In the genomic region with DNA sequence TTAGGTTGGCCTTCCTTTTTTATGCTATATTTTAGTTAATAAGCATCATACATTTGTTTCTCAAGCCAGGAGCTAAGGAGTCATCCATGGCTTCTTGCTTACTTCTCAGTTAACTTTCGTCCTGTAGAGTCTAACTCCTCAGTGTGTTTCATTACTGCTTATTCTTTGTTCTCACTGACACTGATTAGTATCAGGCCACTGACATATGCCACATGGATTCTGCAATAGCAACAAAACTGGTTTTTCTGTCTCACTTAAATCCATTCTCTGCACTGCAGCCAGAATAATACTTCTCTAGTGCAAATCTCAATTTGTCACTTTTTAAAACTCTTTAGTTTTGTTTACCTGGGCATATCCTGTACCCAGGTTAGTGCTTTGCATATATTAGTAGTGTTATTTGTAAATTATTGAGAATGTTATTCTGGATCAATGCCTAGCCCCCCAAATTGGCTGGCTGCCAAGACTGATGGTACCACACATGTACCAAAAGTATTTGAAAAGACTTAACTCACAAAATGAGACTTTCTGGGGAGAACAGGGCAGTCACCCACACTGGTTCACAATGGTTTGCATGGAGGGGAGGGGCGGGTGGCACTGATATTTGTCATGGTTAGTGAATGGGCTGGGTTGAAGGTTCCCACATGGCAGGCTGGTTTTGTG, we compare ENCODE assay signal across 32 cellular contexts.
DNase-seq lines count a peak whose midpoint lies in the region; ATAC-seq, FAIRE-seq and TF ChIP-seq lines count a peak whose summit lies in the region.
"Had no signal": no experiment of that assay in that cellular context is flagged by ENCODE, and none has a peak within 500 bp of the region (broad histone marks: within the 10 kb centered on the region; RNA-seq: fewer than 3 reads in every experiment).

No MANE protein-coding gene starts in this region.

- DNase-seq in DMS 273 (lab: John Stamatoyannopoulos, UW; ENCODE audit: unreplicated experiment): peak; percentile 4
- no peak for DNase-seq in DMS 273 treated with DMSO at 0.1 percent for 48 hours (lab: John Stamatoyannopoulos, UW)
- DNase-seq in Right ventricle myocardium inferior (ENCODE audit: missing footprints): peak; percentile 37
- no peak for DNase-seq in right atrium auricular region (ENCODE audit: low spot score)
- DNase-seq in glutamatergic neuron: no peak
- no peak for DNase-seq in thoracic aorta (ENCODE audit: low spot score)
- DNase-seq in small intestine: no peak
- no peak for DNase-seq in NCI-H187 (lab: John Stamatoyannopoulos, UW)
- DNase-seq: activated CD4-positive, alpha-beta T cell treated with anti-CD3 and anti-CD28 coated beads for 48 hours; activated CD8-positive, alpha-beta memory T cell treated with anti-CD3 and anti-CD28 coated beads for 24 hours; activated gamma-delta T cell treated with Interleukin-2 at 50 U/mL for 16 hours; amniotic stem cell; cortex of kidney; EL; hypothalamus; immature natural killer cell; NCI-H1092; NCI-H2029; NCI-H2227 treated with DMSO at 0.1 percent for 48 hours; NCI-H774; stimulated activated naive CD4-positive, alpha-beta T cell; T-helper 9 cell; thyroid gland; WERI-Rb-1 had no signal

- peaks cover 4% of the 10 kb centered on the region for H3K27me3 Mint-ChIP-seq in glutamatergic neuron (ENCODE audit: unreplicated experiment)
- H3K27me3 Mint-ChIP-seq: memory B cell had no signal

- 83 to 93% (median 88%) methylated on average over 2 of the region's 2 CpGs for whole genome bisulfite sequencing in small intestine, 3 donors

- H3K4me1 Mint-ChIP-seq in glutamatergic neuron (ENCODE audit: low read depth, unreplicated experiment): peaks cover 8% of the 10 kb centered on the region

- TF ChIP-seq CTCF in right atrium auricular region (IDR thresholded peaks at IDR 0.05): no peak
- no peak for TF ChIP-seq CTCF in glutamatergic neuron (IDR thresholded peaks at IDR 0.05; ENCODE audit: partially characterized antibody, unreplicated experiment)
- TF ChIP-seq CTCF in thoracic aorta (IDR thresholded peaks at IDR 0.05): no peak

- no peak overlapping the region for H3K27ac ChIP-seq in right atrium auricular region
- peak overlapping the region; percentile 25 to 51 for H3K27ac ChIP-seq in thoracic aorta
- H3K27ac ChIP-seq in small intestine (ENCODE audit: low read depth in 1 of 2, low read length in 1 of 2): no peak overlapping the region
- H3K27ac ChIP-seq: 22Rv1, cardiac muscle cell, gastroesophageal sphincter, RWPE1, thyroid gland, WERI-Rb-1 had no signal

- H3K9me3 Mint-ChIP-seq in glutamatergic neuron (ENCODE audit: unreplicated experiment): peaks cover 13% of the 10 kb centered on the region

- no peak for FAIRE-seq in small intestine (lab: Jason Lieb, UNC)
- FAIRE-seq: D721Med, GM12892 had no signal

- H3K4me3 ChIP-seq in right atrium auricular region (no peak overlapping the region), thoracic aorta (peak overlapping the region; percentile 18), small intestine (ENCODE audit: low read depth in 1 of 2, low read length in 2 of 2) (no peak overlapping the region)
- H3K4me3 ChIP-seq: cardiac muscle cell, gastroesophageal sphincter, thyroid gland had no signal

- ATAC-seq in Right ventricle myocardium inferior (no peak), thoracic aorta (ENCODE audit: insufficient number of reproducible peaks, low FRiP score, low read depth) (no peak)
- ATAC-seq: gastroesophageal sphincter, sciatic nerve had no signal

- intact Hi-C loops in Right ventricle myocardium inferior (cut with DNase I): no loop called here

- peaks cover 27% of the 10 kb centered on the region for H3K36me3 Mint-ChIP-seq in glutamatergic neuron (ENCODE audit: unreplicated experiment)

- no peak overlapping the region for H3K4me3 Mint-ChIP-seq in glutamatergic neuron (ENCODE audit: unreplicated experiment)
- H3K4me3 Mint-ChIP-seq: memory B cell had no signal

- H3K27me3 ChIP-seq in right atrium auricular region: no peaks in the 10 kb centered on the region
- H3K27me3 ChIP-seq in thoracic aorta (replicated peaks; ENCODE audit: insufficient read depth): no peaks in the 10 kb centered on the region
- H3K27me3 ChIP-seq in small intestine (ENCODE audit: control insufficient read depth in 2 of 2, insufficient read depth in 2 of 2, low read length in 2 of 2): no peaks in the 10 kb centered on the region
- H3K27me3 ChIP-seq: cardiac muscle cell, gastroesophageal sphincter, thyroid gland had no signal

- H3K4me1 ChIP-seq in right atrium auricular region (peaks cover 0 to 4% of the 10 kb centered on the region in 2 donors), thoracic aorta (ENCODE audit: control insufficient read depth in 1 of 2, low read depth in 2 of 2) (peaks cover 5 to 19% of the 10 kb centered on the region in 2 donors), small intestine (ENCODE audit: control insufficient read depth in 2 of 2, insufficient read depth in 1 of 2, low read depth in 1 of 2, low read length in 1 of 2) (no peaks in the 10 kb centered on the region)

- H3K27ac Mint-ChIP-seq in glutamatergic neuron (ENCODE audit: unreplicated experiment): peak overlapping the region; percentile 18
- H3K27ac Mint-ChIP-seq: memory B cell had no signal

- H3K9me3 ChIP-seq in right atrium auricular region (peaks cover 0 to 6% of the 10 kb centered on the region in 2 donors), thoracic aorta (peaks cover 5% of the 10 kb centered on the region), small intestine (ENCODE audit: control insufficient read depth, low read depth) (no peaks in the 10 kb centered on the region)
- H3K9me3 ChIP-seq: thyroid gland had no signal

- H3K36me3 ChIP-seq in right atrium auricular region (no peaks in the 10 kb centered on the region), thoracic aorta (no peaks in the 10 kb centered on the region), small intestine (ENCODE audit: control insufficient read depth in 2 of 2, insufficient read depth in 2 of 2, low read length in 2 of 2) (peaks cover 2 to 3% of the 10 kb centered on the region in 2 donors)
- H3K36me3 ChIP-seq: cardiac muscle cell, gastroesophageal sphincter, thyroid gland, WERI-Rb-1 had no signal

Comparison
In these comparisons a context has a peak if more than half of its experiments do, and no peak if none do; other contexts are left out.
1. DNase-seq: peak in DMS 273 (single experiment) and Right ventricle myocardium inferior (single experiment); none in DMS 273 treated with DMSO at 0.1 percent for 48 hours (single experiment), right atrium auricular region (single experiment), glutamatergic neuron (single experiment), thoracic aorta (single experiment), small intestine (single experiment) and NCI-H187 (0 of 2).
2. H3K27ac ChIP-seq: peak in thoracic aorta (2 of 2); none in right atrium auricular region (0 of 2) and small intestine (0 of 2).